ENCODE assay signal across 1 cellular context in the genomic region with DNA sequence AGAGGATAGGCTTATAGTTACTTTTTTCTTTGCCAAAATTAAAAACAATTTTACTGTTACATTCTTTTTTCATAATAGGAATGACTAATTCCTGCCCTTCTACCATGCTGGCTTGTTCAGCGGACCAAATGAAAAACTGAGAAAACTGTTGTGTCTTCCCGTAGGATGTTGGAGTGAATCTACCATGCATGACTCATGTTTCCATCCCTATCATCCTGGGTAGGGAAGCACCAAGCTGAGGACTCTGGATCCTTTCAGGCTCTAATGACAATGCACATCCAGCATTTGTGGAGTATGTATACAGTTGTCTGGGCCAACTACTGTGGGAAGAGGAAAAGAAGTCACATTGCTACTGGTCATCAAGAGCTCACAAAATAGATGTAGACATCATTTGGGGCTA.
A peak's percentile ranks its signal among the peaks of the same experiment; 100 is the strongest.
TF ChIP-seq lines count a peak whose summit lies in the region.

No MANE protein-coding gene starts in this region.

TF ChIP-seq in HepG2, 621 proteins besides CTCF, POLR2A, EP300 and RAD21:
- TF ChIP-seq ZBTB21 (CRISPR knock-in tag; IDR thresholded peaks at IDR 0.05) (no peak), ZKSCAN5 (CRISPR knock-in tag; IDR thresholded peaks at IDR 0.05) (no peak), EED (CRISPR knock-in tag; IDR thresholded peaks at IDR 0.05) (no peak), ZNF713 (CRISPR knock-in tag; IDR thresholded peaks at IDR 0.05) (no peak), HMG20A (CRISPR knock-in tag; IDR thresholded peaks at IDR 0.05; ENCODE audit: borderline replicate concordance) (peak; percentile 32; the same call in 1 of the 2 replicates), ZNF577 (CRISPR knock-in tag; IDR thresholded peaks at IDR 0.05; ENCODE audit: borderline replicate concordance, low read depth) (no peak), TEAD3 (CRISPR knock-in tag; optimal IDR thresholded peaks at IDR 0.05; ENCODE audit: borderline replicate concordance) (peak; percentile 14), RXRB (CRISPR knock-in tag; IDR thresholded peaks at IDR 0.05; ENCODE audit: borderline replicate concordance) (no peak), ZNF274 (CRISPR knock-in tag; IDR thresholded peaks at IDR 0.05) (no peak), ZKSCAN8 (CRISPR knock-in tag; IDR thresholded peaks at IDR 0.05; ENCODE audit: borderline replicate concordance) (peak; percentile 96), YEATS2 (CRISPR knock-in tag; IDR thresholded peaks at IDR 0.05; ENCODE audit: borderline replicate concordance) (no peak), SIN3A (IDR thresholded peaks at IDR 0.05; ENCODE audit: borderline replicate concordance, low read depth, low read length) (no peak), ZNF160 (CRISPR knock-in tag; IDR thresholded peaks at IDR 0.05) (no peak), FOSL2 (CRISPR knock-in tag; IDR thresholded peaks at IDR 0.05) (peak; percentile 70), CREB1 (IDR thresholded peaks at IDR 0.05) (no peak), CREB1 (CRISPR knock-in tag; IDR thresholded peaks at IDR 0.05) (no peak)
